Comparison of ENCODE assay signal across 8 cellular contexts in genomic region chr10:95693331-95693667, GRCh38. TPM values are rescaled to one million over a fixed set of nuclear protein-coding genes. Genes with fewer than 3 reads are reported as not detected.
DNase-seq lines count a peak whose midpoint lies in the region; FAIRE-seq and TF ChIP-seq lines count a peak whose summit lies in the region.

No MANE protein-coding gene starts in this region.

- peaks cover 8% of the 10 kb centered on the region for H3K9me3 Mint-ChIP-seq in mesothelial cell of epicardium

- H3K4me1 Mint-ChIP-seq in mesothelial cell of epicardium, result peaks cover 22% of the 10 kb centered on the region

- H3K36me3 Mint-ChIP-seq in mesothelial cell of epicardium, result peaks cover 9% of the 10 kb centered on the region

- H3K27ac Mint-ChIP-seq in mesothelial cell of epicardium, result peak overlapping the region; percentile 99

- DNase-seq in DMS53 treated with DMSO at 0.1 percent for 48 hours (lab: John Stamatoyannopoulos, UW; ENCODE audit: unreplicated experiment) (peak; percentile 27), cardiac fibroblast (ENCODE audit: low read depth in 2 of 2) (no peak), mesothelial cell of epicardium (ENCODE audit: low spot score in 2 of 2, unreplicated experiment in 2 of 2) (no peak), NCI-H1436 (lab: John Stamatoyannopoulos, UW) (no peak), RCC 7860 (ENCODE audit: low spot score) (no peak)
- DNase-seq in Jurkat, Clone E6-1 (ENCODE audit: low read depth, low spot score), result no peak
- no peak for DNase-seq in activated effector memory CD4-positive, alpha-beta T cell treated with anti-CD3 and anti-CD28 coated beads, Interleukin-2, amount 50 U/mL, for 16 hours
- no peak for DNase-seq in stimulated activated CD8-positive, alpha-beta memory T cell treated with anti-CD3 and anti-CD28 coated beads, Interleukin-4, amount 100 ng/mL, for 48 hours

- H3K27me3 Mint-ChIP-seq in mesothelial cell of epicardium (ENCODE audit: low read depth), result no peaks in the 10 kb centered on the region

- no peak for FAIRE-seq in RCC 7860 (lab: Jason Lieb, UNC)

- TF ChIP-seq CTCF in cardiac fibroblast (IDR thresholded peaks at IDR 0.05; ENCODE audit: low read depth, low read length) (no peak), mesothelial cell of epicardium (IDR thresholded peaks at IDR 0.05; ENCODE audit: unreplicated experiment) (no peak)

- H3K4me3 Mint-ChIP-seq in mesothelial cell of epicardium, result peak overlapping the region; percentile 98

- H3K4me3 ChIP-seq in Jurkat, Clone E6-1 (ENCODE audit: low read length), result peak overlapping the region; percentile 90
- H3K4me3 ChIP-seq in cardiac fibroblast (replicated peaks in 1 of 2; ENCODE audit: low read depth in 2 of 2, low read length in 2 of 2), result peak overlapping the region; percentile 66 to 99

RNA-seq across cellular contexts. Expression of gene TCTN3, which starts 0.4 kb away (rescaled TPM):
- polyA plus RNA-seq in Jurkat, Clone E6-1 (2012; ENCODE audit: insufficient read depth, insufficient read length), result 28.9 TPM
- 44.4 to 49.7 TPM (median 45.7 TPM) in 3 replicates for total RNA-seq in mesothelial cell of epicardium

RNA-seq across cellular contexts. Expression of gene ALDH18A1, which starts 36.8 kb away (rescaled TPM):
- polyA plus RNA-seq in Jurkat, Clone E6-1 (2012; ENCODE audit: insufficient read depth, insufficient read length), result 106 TPM
- total RNA-seq in mesothelial cell of epicardium, result 103 to 110 TPM (median 104 TPM) in 3 replicates
